8 cellular contexts compared by ENCODE assay signal in genomic region chr5:24110019-24110615, GRCh38.
DNase-seq lines count a peak whose midpoint lies in the region; ATAC-seq and TF ChIP-seq lines count a peak whose summit lies in the region.

No MANE protein-coding gene starts in this region.

- TF ChIP-seq EP300 in gastroesophageal sphincter (IDR thresholded peaks at IDR 0.05) = no peak

- no peak overlapping the region for H3K27ac ChIP-seq in gastroesophageal sphincter

- TF ChIP-seq POLR2A in gastroesophageal sphincter (IDR thresholded peaks at IDR 0.05) = no peak

- no peak for ATAC-seq in gastroesophageal sphincter

- H3K4me3 ChIP-seq in gastroesophageal sphincter = no peak overlapping the region

- no peaks in the 10 kb centered on the region for H3K27me3 Mint-ChIP-seq in CD14-positive monocyte (ENCODE audit: low read depth in 3 of 3)

- no peak overlapping the region for H3K4me3 Mint-ChIP-seq in CD14-positive monocyte

- H3K9me3 ChIP-seq in gastroesophageal sphincter = no peaks in the 10 kb centered on the region

- H3K9me3 Mint-ChIP-seq in CD14-positive monocyte = peaks cover 0 to 1% (median 0%) of the 10 kb centered on the region in 7 donors

- H3K4me1 ChIP-seq in gastroesophageal sphincter = no peaks in the 10 kb centered on the region

- H3K4me1 Mint-ChIP-seq in CD14-positive monocyte = no peaks in the 10 kb centered on the region

- intact Hi-C loops in CD14-positive monocyte (cut with micrococcal nuclease) = no loop called here

- 0 to 23% methylated on average over 2 to 3 of the region's 3 CpGs for WGBS in gastroesophageal sphincter (ENCODE audit: low coverage in 1 of 2), 2 donors

- H3K36me3 Mint-ChIP-seq in CD14-positive monocyte = no peaks in the 10 kb centered on the region

- no peaks in the 10 kb centered on the region for H3K36me3 ChIP-seq in gastroesophageal sphincter

- H3K27me3 ChIP-seq in gastroesophageal sphincter = no peaks in the 10 kb centered on the region

- DNase-seq in Ammon's horn (ENCODE audit: low spot score) = peak; percentile 48
- peak; percentile 28 for DNase-seq in KBM-7
- DNase-seq in SHP77 (lab: John Stamatoyannopoulos, UW) = peak; percentile 52 to 65
- DNase-seq in iPS-NIHi11 (ENCODE audit: low spot score) = peak; percentile 27
- no peak for DNase-seq in islet precursor cell
- DNase-seq in amniotic stem cell (lab: John Stamatoyannopoulos, UW) = no peak
- DNase-seq in CD14-positive monocyte (ENCODE audit: low spot score) = no peak

- H3K27ac Mint-ChIP-seq in CD14-positive monocyte = no peak overlapping the region

- TF ChIP-seq CTCF in gastroesophageal sphincter (IDR thresholded peaks at IDR 0.05) = peak in 1 of 4 experiments; percentile 25
- TF ChIP-seq CTCF in CD14-positive monocyte (IDR thresholded peaks at IDR 0.05) = no peak

- in situ Hi-C loops in KBM-7 (cut with MboI; ENCODE audit: low pct_unique_long_range_greater_than_20kb, low sequenced_read_pairs) = no loop called here

Comparison
In these comparisons a context has a peak if more than half of its experiments do, and no peak if none do; other contexts are left out.
1. DNase-seq: peak in Ammon's horn (single experiment), KBM-7 (single experiment), SHP77 (2 of 2) and iPS-NIHi11 (single experiment); none in islet precursor cell (single experiment), amniotic stem cell (single experiment) and CD14-positive monocyte (single experiment).